Comparison of ENCODE assay signal across 1 cellular context in genomic region chr19:2184422-2185012, GRCh38.
TF ChIP-seq lines count a peak whose summit lies in the region.

No MANE protein-coding gene starts in this region.

TF ChIP-seq in H1, 55 proteins besides CTCF, POLR2A, EP300 and RAD21:
- TF ChIP-seq MAFK (IDR thresholded peaks at IDR 0.05; ENCODE audit: low read depth, low read length) (no peak), HDAC6 (IDR thresholded peaks at IDR 0.05; ENCODE audit: low read depth, low read length) (no peak), CBX5 (IDR thresholded peaks at IDR 0.05; ENCODE audit: low read depth, low read length) (no peak), CTBP2 (IDR thresholded peaks at IDR 0.05; ENCODE audit: borderline replicate concordance, insufficient read depth, insufficient read length, low read length) (no peak), EZH2 (IDR thresholded peaks at IDR 0.05; ENCODE audit: low read depth, low read length, severe bottlenecking) (no peak), CHD7 (IDR thresholded peaks at IDR 0.05; ENCODE audit: insufficient replicate concordance, low read length) (no peak), CHD1 (IDR thresholded peaks at IDR 0.05; ENCODE audit: low read depth, low read length) (no peak), RFX5 (IDR thresholded peaks at IDR 0.05; ENCODE audit: borderline replicate concordance, low read depth, low read length) (no peak), TAF1 (IDR thresholded peaks at IDR 0.05; ENCODE audit: low read depth, low read length) (no peak), SIX5 (IDR thresholded peaks at IDR 0.05; ENCODE audit: low read depth, low read length) (no peak), TCF12 (IDR thresholded peaks at IDR 0.05; ENCODE audit: low read depth, low read length) (no peak), HDAC2 (IDR thresholded peaks at IDR 0.05; ENCODE audit: borderline replicate concordance in 1 of 2, low read depth in 2 of 2, low read length in 2 of 2) (no peak), MAX (IDR thresholded peaks at IDR 0.05) (no peak), SP2 (IDR thresholded peaks at IDR 0.05; ENCODE audit: low read length) (no peak)
